Comparison of ENCODE assay signal across 7 cellular contexts in the genomic region with DNA sequence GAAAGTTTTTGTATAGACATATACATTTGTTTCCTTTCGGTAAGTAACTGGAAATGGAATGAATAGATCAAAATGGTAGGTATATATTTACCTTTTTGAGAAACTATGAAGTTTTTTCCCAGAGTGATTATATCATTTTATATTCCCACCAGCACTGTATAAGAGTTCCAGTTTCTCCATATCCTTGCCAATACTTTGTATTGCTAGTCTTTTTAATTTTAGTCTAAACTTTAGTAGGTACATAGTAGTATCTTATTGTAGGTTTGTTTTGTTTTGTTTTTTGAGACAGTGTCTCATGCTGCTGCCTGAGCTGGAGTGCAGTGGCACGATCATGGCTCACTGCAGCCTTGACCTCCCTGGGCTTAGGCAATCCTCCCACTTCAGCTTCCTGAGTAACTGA.
"Had no signal": no experiment of that assay in that cellular context is flagged by ENCODE, and none has a peak within 500 bp of the region (broad histone marks: within the 10 kb centered on the region; RNA-seq: fewer than 3 reads in every experiment).

No MANE protein-coding gene starts in this region.

- H3K9ac ChIP-seq: KMS-11 had no signal

- H3K4me2 ChIP-seq: KMS-11 had no signal

- FAIRE-seq: HTR-8/SVneo, K562 had no signal

- DNase-seq: IMR-90, KBM-7, KG1 had no signal

- H3K4me3 ChIP-seq: K562 had no signal

- ATAC-seq: K562 had no signal

- H3K27ac ChIP-seq: HL-60, KMS-11 had no signal
